In the genomic region with DNA sequence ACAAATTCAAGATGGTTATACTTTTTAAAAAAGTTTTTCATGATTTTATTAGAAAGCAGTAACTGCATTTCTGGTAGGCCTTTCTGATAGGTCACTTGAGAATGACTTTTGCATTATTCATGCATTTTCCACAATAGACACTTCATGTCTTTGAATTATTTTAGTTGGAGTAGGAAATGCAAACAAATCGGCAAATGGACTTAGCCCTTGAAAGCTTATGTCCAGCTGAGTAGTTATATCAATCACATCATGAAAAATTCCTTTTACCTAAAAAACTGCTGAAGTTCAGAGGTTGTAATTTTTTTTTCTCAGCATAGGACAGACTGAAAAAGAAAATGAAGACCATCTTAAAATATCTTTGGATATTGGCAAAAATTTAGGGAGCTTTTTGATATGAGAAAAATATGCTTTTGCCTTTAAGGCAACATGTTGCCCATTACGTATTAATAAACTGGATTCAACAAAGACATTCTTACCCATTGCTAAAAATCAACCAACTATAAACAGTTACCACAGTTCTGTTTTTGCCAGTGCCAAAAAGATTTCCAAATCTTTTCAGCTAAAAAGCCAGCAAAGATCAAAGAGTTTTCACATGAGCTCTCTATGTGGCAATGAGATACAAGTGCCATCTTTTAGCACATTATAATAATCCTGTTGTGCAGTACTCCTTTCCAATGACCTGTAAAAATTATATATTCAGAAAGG, we compare ENCODE assay signal across 1 cellular context.
TF ChIP-seq lines count a peak whose summit lies in the region.

No MANE protein-coding gene starts in this region.

TF ChIP-seq in HepG2, 621 proteins besides CTCF, POLR2A, EP300 and RAD21:
- TF ChIP-seq ZNF720 (CRISPR knock-in tag; IDR thresholded peaks at IDR 0.05) (no peak), PAWR (CRISPR knock-in tag; IDR thresholded peaks at IDR 0.05; ENCODE audit: borderline replicate concordance) (no peak), XBP1 (CRISPR knock-in tag; IDR thresholded peaks at IDR 0.05) (no peak), ZNF264 (CRISPR knock-in tag; IDR thresholded peaks at IDR 0.05) (no peak), TBL1XR1 (IDR thresholded peaks at IDR 0.05; ENCODE audit: borderline replicate concordance, low read length, partially characterized antibody) (no peak), FLYWCH1 (CRISPR knock-in tag; IDR thresholded peaks at IDR 0.05) (no peak), ZNF775 (CRISPR knock-in tag; IDR thresholded peaks at IDR 0.05; ENCODE audit: borderline replicate concordance) (no peak), ELF1 (CRISPR knock-in tag; IDR thresholded peaks at IDR 0.05) (no peak)
